In genomic region chr20:44336086-44336485, GRCh38 we compare ENCODE assay signal across 33 cellular contexts. TPM values are rescaled to one million over a fixed set of nuclear protein-coding genes. Genes with fewer than 3 reads are reported as not detected.
DNase-seq lines count a peak whose midpoint lies in the region; ATAC-seq, FAIRE-seq and TF ChIP-seq lines count a peak whose summit lies in the region.
"Had no signal": no experiment of that assay in that cellular context is flagged by ENCODE, and none has a peak within 500 bp of the region (broad histone marks: within the 10 kb centered on the region; RNA-seq: fewer than 3 reads in every experiment).

No MANE protein-coding gene starts in this region.

- peak overlapping the region; percentile 65 for H3K4me2 ChIP-seq in HepG2 (ENCODE audit: low read depth, low read length)
- H3K4me2 ChIP-seq: KMS-11 had no signal

- TF ChIP-seq POLR2A in HepG2 (IDR thresholded peaks at IDR 0.05; ENCODE audit: insufficient read depth in 1 of 2, low read depth in 2 of 2, low read length in 2 of 2) (no peak), right lobe of liver (IDR thresholded peaks at IDR 0.05) (no peak)

- BruUV-seq in HepG2 (replicated peaks; lab: Mats Ljungman, UMichigan) = no TSS peak

- CTCF ChIA-PET in HepG2 (lab: Yijun Ruan, JAX; ENCODE audit: low intra/inter-chr PET ratio, low total read pairs) = no interaction called here

- TF ChIP-seq CTCF in HepG2 (CRISPR knock-in tag; IDR thresholded peaks at IDR 0.05) (peak; percentile 36), right lobe of liver (IDR thresholded peaks at IDR 0.05) (no peak)

- no peak for TF ChIP-seq RAD21 in HepG2 (CRISPR knock-in tag; IDR thresholded peaks at IDR 0.05)

- TF ChIP-seq EP300 in HepG2 (IDR thresholded peaks at IDR 0.05; ENCODE audit: low read depth in 2 of 2, low read length in 2 of 2) (no peak), HepG2 (CRISPR knock-in tag; IDR thresholded peaks at IDR 0.05; ENCODE audit: borderline replicate concordance) (no peak)

- H3K9me3 ChIP-seq in HepG2 (ENCODE audit: low read length) (no peaks in the 10 kb centered on the region), right lobe of liver (no peaks in the 10 kb centered on the region), NT2/D1 (ENCODE audit: insufficient read depth, low read length) (no peaks in the 10 kb centered on the region)
- H3K9me3 ChIP-seq: ascending aorta, BE2C, esophagus squamous epithelium, lower lobe of right lung, mucosa of descending colon, ovary, spleen, transverse colon had no signal

- H3K27me3 ChIP-seq in HepG2 (ENCODE audit: control insufficient read depth in 1 of 2, insufficient read depth in 2 of 2, low read length in 2 of 2) = peaks cover 6 to 49% of the 10 kb centered on the region in 2 experiments; a peak in 4 of 5 replicates
- no peaks in the 10 kb centered on the region for H3K27me3 ChIP-seq in right lobe of liver
- H3K27me3 ChIP-seq in NT2/D1 (ENCODE audit: insufficient read depth, insufficient read length) = no peaks in the 10 kb centered on the region
- H3K27me3 ChIP-seq: ascending aorta, BE2C, ovary had no signal

- H3K4me3 ChIP-seq in HepG2 (replicated peaks in 1 of 3; ENCODE audit: insufficient read depth in 1 of 3, low read depth in 2 of 3, low read length in 3 of 3) (peak overlapping the region in 2 of 3 experiments; percentile 8 to 57; a peak in 2 of 6 replicates), right lobe of liver (no peak overlapping the region), NT2/D1 (ENCODE audit: insufficient read length, low read depth) (no peak overlapping the region)
- H3K4me3 ChIP-seq: ascending aorta, esophagus squamous epithelium, lower lobe of right lung, mucosa of descending colon, ovary, spleen, transverse colon had no signal

- in situ Hi-C loops in HepG2 (cut with HindIII; ENCODE audit: extremely low pct_ligation_motif_present, low pct_unique_long_range_greater_than_20kb) = no loop called here

- no peak overlapping the region for H3K27ac ChIP-seq in HepG2 (ENCODE audit: extremely low read length, insufficient read depth, low read length)
- no peak overlapping the region for H3K27ac ChIP-seq in right lobe of liver
- H3K27ac ChIP-seq: ascending aorta, esophagus squamous epithelium, KMS-11, lower lobe of right lung, ovary, spleen, transverse colon had no signal

- no peaks in the 10 kb centered on the region for H3K79me2 ChIP-seq in HepG2 (ENCODE audit: insufficient read depth, low read length)

- intact Hi-C loops in HepG2 (cut with micrococcal nuclease; ENCODE audit: unreplicated experiment) = no loop called here
- intact Hi-C loops in right lobe of liver (cut with DNase I) = no loop called here

- FAIRE-seq in HepG2 (lab: Jason Lieb, UNC) = no peak
- FAIRE-seq: endometrium, frontal cortex, H54, TTC549 had no signal

- H3K36me3 ChIP-seq in HepG2 (replicated peaks in 1 of 2; ENCODE audit: control insufficient read depth in 1 of 2, insufficient read depth in 2 of 2, low read length in 2 of 2) (no peaks in the 10 kb centered on the region), right lobe of liver (no peaks in the 10 kb centered on the region), NT2/D1 (ENCODE audit: insufficient read depth, insufficient read length, low read length) (no peaks in the 10 kb centered on the region)
- H3K36me3 ChIP-seq: ascending aorta, BE2C, esophagus squamous epithelium, lower lobe of right lung, ovary, spleen, transverse colon had no signal

- 8% methylated on average over 15 of the region's 15 CpGs for WGBS in HepG2 (ENCODE audit: low lambda C conversion rate)
- WGBS in right lobe of liver (ENCODE audit: insufficient coverage, low coverage, low lambda C conversion rate, missing lambda C conversion rate) = 9% methylated on average over 11 of the region's 15 CpGs

- no peaks in the 10 kb centered on the region for H4K20me1 ChIP-seq in HepG2 (ENCODE audit: insufficient read depth, low read length)

- H3K9ac ChIP-seq in HepG2 (ENCODE audit: insufficient read depth, low read depth, low read length) = no peak overlapping the region
- H3K9ac ChIP-seq in NT2/D1 (ENCODE audit: insufficient read length, low read depth) = peak overlapping the region; percentile 36
- H3K9ac ChIP-seq: KMS-11 had no signal

- POLR2A ChIA-PET in HepG2 (lab: Yijun Ruan, JAX) = no interaction called here

- ATAC-seq in HepG2 = peak; percentile 85
- no peak for ATAC-seq in right lobe of liver
- no peak for ATAC-seq in HG03432 (IDR thresholded peaks at IDR 0.05; ENCODE audit: unreplicated experiment)
- ATAC-seq: lower lobe of right lung; mucosa of descending colon; natural killer cell treated with Interleukin-12 subunit alpha and Interleukin-12 subunit beta and Interleukin-15 and Interleukin-18, amount 100 ng/mL, for 72 hours had no signal

- no peak overlapping the region for H2AFZ ChIP-seq in HepG2 (ENCODE audit: low read length)

- DNase-seq in HepG2 (ENCODE audit: low spot score) (peak; percentile 39), right lobe of liver (no peak), NT2/D1 (ENCODE audit: low read depth, low spot score) (peak; percentile 27), islet precursor cell (peak; percentile 89), ureter (ENCODE audit: low spot score) (no peak), foreskin melanocyte (no peak)
- no peak for DNase-seq in activated CD4-positive, alpha-beta T cell treated with anti-CD3 and anti-CD28 coated beads for 4 hours
- DNase-seq: ACHN; activated effector memory CD4-positive, alpha-beta T cell treated with Interleukin-2 at 50 U/mL for 16 hours; activated naive CD8-positive, alpha-beta T cell treated with anti-CD3 and anti-CD28 coated beads, Interleukin-2, amount 10 ng/mL, durations not matched to agents 7 days and 5 days; activated T-cell treated with anti-CD3 and anti-CD28 coated beads for 4 hours; BE2C; caudate nucleus; CD8-positive, alpha-beta memory T cell; esophagus squamous epithelium; lower lobe of right lung; MM.1S; mucosa of descending colon; NCI-H2107; NCI-H774; ovary; spleen; transverse colon had no signal

- H3K4me1 ChIP-seq in HepG2 (ENCODE audit: insufficient read depth, low read length) = peaks cover 38% of the 10 kb centered on the region
- H3K4me1 ChIP-seq in right lobe of liver = no peaks in the 10 kb centered on the region
- peaks cover 4% of the 10 kb centered on the region for H3K4me1 ChIP-seq in NT2/D1 (ENCODE audit: insufficient read depth, insufficient read length)
- H3K4me1 ChIP-seq: ascending aorta, BE2C, esophagus squamous epithelium, lower lobe of right lung, spleen, transverse colon had no signal

RNA-seq across cellular contexts. Expression of gene R3HDML, which starts 0.8 kb away (rescaled TPM):
- total RNA-seq in HepG2 (2016; rRNA removed; fragmentation: Illumina TruSeq; extraction: Trizol) = not detected in 2 replicates
- not detected in 2 replicates for total RNA-seq in HepG2 (2016; cell fraction: cytosol; rRNA removed; fragmentation: Illumina TruSeq; extraction: Trizol; ENCODE audit: low read depth)
- total RNA-seq in HepG2 (2016; cell fraction: insoluble cytoplasmic fraction; rRNA removed; fragmentation: Illumina TruSeq; extraction: Trizol) = not detected in 2 replicates
- not detected in 2 replicates for total RNA-seq in HepG2 (2016; cell fraction: membrane; rRNA removed; fragmentation: Illumina TruSeq; extraction: Trizol)
- not detected in 2 replicates for total RNA-seq in HepG2 (2016; cell fraction: nucleus; rRNA removed; fragmentation: Illumina TruSeq; extraction: Trizol)
- not detected in 2 replicates for polyA plus RNA-seq in HepG2 (2011; rRNA removed)
- polyA plus RNA-seq in HepG2 (2011; cell fraction: cytosol; rRNA removed) = not detected in 2 replicates
- polyA plus RNA-seq in HepG2 (2011; cell fraction: nucleus; rRNA removed) = not detected in 2 replicates
- polyA plus RNA-seq in HepG2 (2012) = not detected in 2 replicates
- polyA plus RNA-seq in HepG2 (2016; cell fraction: cytosol; fragmentation: Illumina TruSeq; extraction: Trizol; ENCODE audit: low read depth) = not detected in 2 replicates
- not detected in 2 replicates for polyA plus RNA-seq in HepG2 (2016; cell fraction: insoluble cytoplasmic fraction; fragmentation: Illumina TruSeq; extraction: Trizol; ENCODE audit: low read depth)
- polyA plus RNA-seq in HepG2 (2016; cell fraction: membrane; fragmentation: Illumina TruSeq; extraction: Trizol; ENCODE audit: low read depth) = not detected in 2 replicates
- not detected in 2 replicates for polyA plus RNA-seq in HepG2 (2016; cell fraction: nucleus; fragmentation: Illumina TruSeq; extraction: Trizol; ENCODE audit: insufficient read depth, low read depth)
- polyA minus RNA-seq in HepG2 (2011; rRNA and poly(A)+ RNA removed; ENCODE audit: low replicate concordance) = not detected in 2 replicates
- polyA minus RNA-seq in HepG2 (2011; cell fraction: cytosol; rRNA and poly(A)+ RNA removed) = not detected in 2 replicates
- polyA minus RNA-seq in HepG2 (2011; cell fraction: nucleus; rRNA and poly(A)+ RNA removed) = not detected in 2 replicates
- not detected for total RNA-seq in right lobe of liver
- total RNA-seq in ureter = not detected
- total RNA-seq: activated naive CD8-positive, alpha-beta T cell treated with anti-CD3 and anti-CD28 coated beads, Interleukin-2, amount 10 ng/mL, durations not matched to agents 7 days and 5 days; ascending aorta; CD8-positive, alpha-beta memory T cell; esophagus squamous epithelium; frontal cortex; kidney epithelial cell; lower lobe of right lung; mucosa of descending colon; natural killer cell treated with Interleukin-12 subunit alpha and Interleukin-12 subunit beta and Interleukin-15 and Interleukin-18, amount 100 ng/mL, for 72 hours; ovary; RPMI7951; spleen; transverse colon had no signal
- polyA plus RNA-seq: CD8-positive, alpha-beta memory T cell; ovary; spleen had no signal

RNA-seq across cellular contexts. Expression of gene HNF4A, which starts 19.4 kb away (rescaled TPM):
- 169 and 190 TPM in 2 replicates for total RNA-seq in HepG2 (2016; rRNA removed; fragmentation: Illumina TruSeq; extraction: Trizol)
- 29.0 and 32.3 TPM in 2 replicates for total RNA-seq in HepG2 (2016; cell fraction: cytosol; rRNA removed; fragmentation: Illumina TruSeq; extraction: Trizol; ENCODE audit: low read depth)
- 151 and 173 TPM in 2 replicates for total RNA-seq in HepG2 (2016; cell fraction: insoluble cytoplasmic fraction; rRNA removed; fragmentation: Illumina TruSeq; extraction: Trizol)
- total RNA-seq in HepG2 (2016; cell fraction: membrane; rRNA removed; fragmentation: Illumina TruSeq; extraction: Trizol) = 112 and 124 TPM in 2 replicates
- total RNA-seq in HepG2 (2016; cell fraction: nucleus; rRNA removed; fragmentation: Illumina TruSeq; extraction: Trizol) = 102 and 116 TPM in 2 replicates
- polyA plus RNA-seq in HepG2 (2011; rRNA removed) = 80.9 and 112 TPM in 2 replicates
- 42.6 and 51.4 TPM in 2 replicates for polyA plus RNA-seq in HepG2 (2011; cell fraction: cytosol; rRNA removed)
- 155 and 166 TPM in 2 replicates for polyA plus RNA-seq in HepG2 (2011; cell fraction: nucleus; rRNA removed)
- polyA plus RNA-seq in HepG2 (2012) = 118 and 127 TPM in 2 replicates
- polyA plus RNA-seq in HepG2 (2016; cell fraction: cytosol; fragmentation: Illumina TruSeq; extraction: Trizol; ENCODE audit: low read depth) = 15.4 and 16.4 TPM in 2 replicates
- 119 and 153 TPM in 2 replicates for polyA plus RNA-seq in HepG2 (2016; cell fraction: insoluble cytoplasmic fraction; fragmentation: Illumina TruSeq; extraction: Trizol; ENCODE audit: low read depth)
- polyA plus RNA-seq in HepG2 (2016; cell fraction: membrane; fragmentation: Illumina TruSeq; extraction: Trizol; ENCODE audit: low read depth) = 46.6 and 47.5 TPM in 2 replicates
- polyA plus RNA-seq in HepG2 (2016; cell fraction: nucleus; fragmentation: Illumina TruSeq; extraction: Trizol; ENCODE audit: insufficient read depth, low read depth) = 182 and 192 TPM in 2 replicates
- 4.8 and 366 TPM in 2 replicates for polyA minus RNA-seq in HepG2 (2011; rRNA and poly(A)+ RNA removed; ENCODE audit: low replicate concordance)
- 84.1 and 95.5 TPM in 2 replicates for polyA minus RNA-seq in HepG2 (2011; cell fraction: cytosol; rRNA and poly(A)+ RNA removed)
- polyA minus RNA-seq in HepG2 (2011; cell fraction: nucleus; rRNA and poly(A)+ RNA removed) = 74.7 and 93.0 TPM in 2 replicates
- total RNA-seq in right lobe of liver = 100 to 1,000 TPM; 101 to 255 (median 157) TPM
- not detected for total RNA-seq in ureter
- total RNA-seq: activated naive CD8-positive, alpha-beta T cell treated with anti-CD3 and anti-CD28 coated beads, Interleukin-2, amount 10 ng/mL, durations not matched to agents 7 days and 5 days; ascending aorta; CD8-positive, alpha-beta memory T cell; esophagus squamous epithelium; frontal cortex; kidney epithelial cell; natural killer cell treated with Interleukin-12 subunit alpha and Interleukin-12 subunit beta and Interleukin-15 and Interleukin-18, amount 100 ng/mL, for 72 hours; RPMI7951; spleen had no signal
- polyA plus RNA-seq: CD8-positive, alpha-beta memory T cell had no signal

RNA-seq across cellular contexts. Expression of gene FITM2, which starts 25.1 kb away (rescaled TPM):
- total RNA-seq in HepG2 (2016; rRNA removed; fragmentation: Illumina TruSeq; extraction: Trizol) (13.6 and 24.5 TPM in 2 replicates), right lobe of liver (1 to 10 TPM; 3.6 to 8.0 (median 6.4) TPM), ureter (7.8 TPM)
- total RNA-seq in HepG2 (2016; cell fraction: cytosol; rRNA removed; fragmentation: Illumina TruSeq; extraction: Trizol; ENCODE audit: low read depth) = 2.8 and 2.9 TPM in 2 replicates
- total RNA-seq in HepG2 (2016; cell fraction: insoluble cytoplasmic fraction; rRNA removed; fragmentation: Illumina TruSeq; extraction: Trizol) = 13.1 and 24.2 TPM in 2 replicates
- 8.8 and 10.2 TPM in 2 replicates for total RNA-seq in HepG2 (2016; cell fraction: membrane; rRNA removed; fragmentation: Illumina TruSeq; extraction: Trizol)
- total RNA-seq in HepG2 (2016; cell fraction: nucleus; rRNA removed; fragmentation: Illumina TruSeq; extraction: Trizol) = 20.0 and 25.7 TPM in 2 replicates
- 9.6 and 10.4 TPM in 2 replicates for polyA plus RNA-seq in HepG2 (2011; rRNA removed)
- 7.7 and 12.9 TPM in 2 replicates for polyA plus RNA-seq in HepG2 (2011; cell fraction: cytosol; rRNA removed)
- polyA plus RNA-seq in HepG2 (2011; cell fraction: nucleus; rRNA removed) = 10.1 and 10.7 TPM in 2 replicates
- 18.0 and 19.6 TPM in 2 replicates for polyA plus RNA-seq in HepG2 (2012)
- polyA plus RNA-seq in HepG2 (2016; cell fraction: cytosol; fragmentation: Illumina TruSeq; extraction: Trizol; ENCODE audit: low read depth) = 2.4 TPM in 2 replicates
- polyA plus RNA-seq in HepG2 (2016; cell fraction: insoluble cytoplasmic fraction; fragmentation: Illumina TruSeq; extraction: Trizol; ENCODE audit: low read depth) = 10.6 and 10.9 TPM in 2 replicates
- 4.4 and 4.9 TPM in 2 replicates for polyA plus RNA-seq in HepG2 (2016; cell fraction: membrane; fragmentation: Illumina TruSeq; extraction: Trizol; ENCODE audit: low read depth)
- 33.0 and 34.7 TPM in 2 replicates for polyA plus RNA-seq in HepG2 (2016; cell fraction: nucleus; fragmentation: Illumina TruSeq; extraction: Trizol; ENCODE audit: insufficient read depth, low read depth)
- polyA minus RNA-seq in HepG2 (2011; rRNA and poly(A)+ RNA removed; ENCODE audit: low replicate concordance) = 11.7 and 21.7 TPM in 2 replicates
- 10.1 and 13.8 TPM in 2 replicates for polyA minus RNA-seq in HepG2 (2011; cell fraction: cytosol; rRNA and poly(A)+ RNA removed)
- 6.7 and 9.0 TPM in 2 replicates for polyA minus RNA-seq in HepG2 (2011; cell fraction: nucleus; rRNA and poly(A)+ RNA removed)

Comparison
In these comparisons a context has a peak if more than half of its experiments do, and no peak if none do; other contexts are left out.
1. DNase-seq: peak in HepG2 (single experiment), NT2/D1 (single experiment) and islet precursor cell (single experiment); none in right lobe of liver (0 of 3), activated CD4-positive, alpha-beta T cell treated with anti-CD3 and anti-CD28 coated beads for 4 hours (0 of 2), ureter (single experiment) and foreskin melanocyte (single experiment).
2. H3K4me3 ChIP-seq: peak in HepG2 (2 of 3); none in right lobe of liver (0 of 3) and NT2/D1 (single experiment).
3. RNA of gene HNF4A, which starts 19.4 kb away (total RNA-seq): 101 to 255 TPM in right lobe of liver and 29.0 to 190 TPM in HepG2; not detected in ureter (single experiment); every median in the first group is over 10 times any median in the second.